In the genomic region with DNA sequence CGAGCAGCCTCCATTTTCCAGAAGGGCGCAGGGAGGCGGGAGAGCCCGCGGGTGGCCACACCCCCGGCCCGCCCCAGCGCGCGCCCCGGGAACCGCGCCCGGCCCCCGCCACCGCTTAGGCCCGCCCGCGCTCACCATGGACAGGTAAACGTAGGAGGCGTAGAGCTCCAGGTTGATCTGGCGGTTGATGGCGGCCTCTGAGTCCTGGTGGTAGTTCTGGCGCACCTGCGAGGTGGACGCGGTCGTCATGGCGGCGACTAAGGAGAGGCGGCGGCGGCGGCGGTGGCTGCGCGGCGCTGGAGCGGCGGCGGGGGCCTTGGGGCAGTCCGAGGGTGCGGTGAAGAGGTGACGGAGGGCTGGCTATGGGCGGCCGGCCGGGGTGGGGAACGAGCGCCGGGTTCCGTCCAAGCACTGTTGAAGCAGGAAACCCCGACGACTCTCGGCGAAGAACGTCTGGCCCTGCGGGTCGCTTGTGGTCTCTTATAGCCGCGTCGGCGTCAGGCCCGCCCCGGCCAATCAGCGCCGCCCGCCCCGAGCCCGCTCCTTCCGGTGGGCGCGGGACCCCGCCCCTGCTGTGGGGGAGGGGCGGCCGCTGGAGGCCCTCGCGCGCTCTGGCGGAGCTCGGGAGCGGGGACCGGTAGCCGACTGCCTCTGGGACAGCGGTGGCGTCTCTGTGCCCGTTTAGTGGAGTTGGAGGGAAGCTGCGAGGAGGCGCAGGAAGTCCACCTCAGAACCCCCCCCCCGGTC, we compare ENCODE assay signal across 8 cellular contexts. TPM values are rescaled to one million over a fixed set of nuclear protein-coding genes. Genes with fewer than 3 reads are reported as not detected.
DNase-seq lines count a peak whose midpoint lies in the region; ATAC-seq, FAIRE-seq and TF ChIP-seq lines count a peak whose summit lies in the region.

A gene (minus strand): TSS at position 458 of the 747 bp plus-strand sequence. CDS start 209 bp downstream, at position 249.

- no peak for TF ChIP-seq CTCF in GM12875 (IDR thresholded peaks at IDR 0.05; ENCODE audit: borderline replicate concordance, insufficient read depth, low read depth, low read length)

- H3K4me3 ChIP-seq in GM12875 (ENCODE audit: low read depth, low read length), result peak within 1 kb of the TSS; percentile 91

- no peak for FAIRE-seq in urothelium cell line (lab: Jason Lieb, UNC)

- peak; percentile 75 for ATAC-seq in HG02798 (IDR thresholded peaks at IDR 0.05; ENCODE audit: poor library complexity, unreplicated experiment)
- peak; percentile 82 for ATAC-seq in left ventricle myocardium superior

- DNase-seq in NCI-H146 (lab: John Stamatoyannopoulos, UW) (peak; percentile 92), T-helper 2 cell (peak; percentile 74 to 94 (median 87)), amygdala (lab: John Stamatoyannopoulos, UW) (peak in 55 of 56 donors; percentile 67 to 96 (median 88)), left ventricle myocardium superior (peak; percentile 97), pulmonary artery endothelial cell (ENCODE audit: low read depth, low spot score) (peak; percentile 67), urothelium cell line (ENCODE audit: low spot score) (peak; percentile 94)

- intact Hi-C loops in left ventricle myocardium superior (cut with micrococcal nuclease), result no loop called here

RNA-seq across cellular contexts. Expression of the gene that starts here (rescaled TPM):
- 2,305 TPM for total RNA-seq in left ventricle myocardium superior
- 491 and 772 TPM in 2 replicates for total RNA-seq in pulmonary artery endothelial cell

Comparison
In these comparisons a context has a peak if more than half of its experiments do, and no peak if none do; other contexts are left out.
1. Peak in every context shown above with its lines: DNase-seq, ATAC-seq and H3K4me3 ChIP-seq.